In the genomic region with DNA sequence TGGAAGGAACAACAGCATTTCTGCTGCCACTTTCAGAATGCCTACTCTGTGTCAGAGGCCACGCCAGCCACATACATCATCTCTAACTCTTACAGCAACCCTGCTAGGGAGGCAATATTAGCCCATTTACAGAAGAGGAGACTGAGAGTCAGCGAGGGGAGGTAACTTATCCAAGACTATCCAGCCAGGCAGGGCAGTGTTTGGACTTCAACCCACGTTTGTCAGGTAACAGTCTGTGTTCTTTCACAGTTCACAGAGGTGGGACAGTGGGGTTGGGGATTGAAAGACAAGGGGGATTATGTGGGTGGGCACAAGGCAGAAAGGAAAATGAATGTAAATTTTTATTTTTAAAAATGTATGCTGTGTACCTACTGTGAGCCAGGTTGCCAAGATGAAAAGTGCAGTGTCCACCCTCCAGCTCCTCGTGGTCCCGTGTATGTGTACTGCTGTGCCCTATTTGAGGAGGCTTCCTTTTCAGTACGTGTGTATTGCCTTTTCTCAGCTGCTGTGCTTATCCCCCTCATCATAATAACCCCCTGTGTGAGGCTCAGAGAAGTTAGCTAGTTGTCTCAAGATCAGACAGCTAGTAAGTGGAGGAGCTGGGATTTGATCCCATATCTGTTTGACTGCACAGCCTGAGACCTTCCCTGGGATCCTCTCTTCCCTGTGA, we compare ENCODE assay signal across 23 cellular contexts. TPM values are rescaled to one million over a fixed set of nuclear protein-coding genes. Genes with fewer than 3 reads are reported as not detected.
DNase-seq lines count a peak whose midpoint lies in the region; ATAC-seq and TF ChIP-seq lines count a peak whose summit lies in the region.
"Had no signal": no experiment of that assay in that cellular context is flagged by ENCODE, and none has a peak within 500 bp of the region (broad histone marks: within the 10 kb centered on the region; RNA-seq: fewer than 3 reads in every experiment).

No MANE protein-coding gene starts in this region.

- peaks cover 0 to 39% (median 0%) of the 10 kb centered on the region in 3 donors for H3K27me3 ChIP-seq in stomach
- H3K27me3 ChIP-seq: BLaER1 treated with 17β-estradiol and CSF1 and Interleukin-3, amounts not matched to agents 10 nM and 100 nM; MG63 had no signal

- no peak for TF ChIP-seq EP300 in stomach (IDR thresholded peaks at IDR 0.05)

- peak; percentile 8 for DNase-seq in activated T-cell treated with anti-CD3 and anti-CD28 coated beads, Interleukin-2, amount 50 U/mL, for 24 hours
- no peak for DNase-seq in activated T-cell treated with anti-CD3 and anti-CD28 coated beads, Interleukin-2, amount 50 U/mL, for 4 hours
- peak; percentile 29 for DNase-seq in activated CD8-positive, alpha-beta memory T cell treated with anti-CD3 and anti-CD28 coated beads, Interleukin-2, amount 50 U/mL, for 48 hours
- DNase-seq in mesenteric fat pad (ENCODE audit: low spot score) = peak; percentile 26
- DNase-seq in stomach = peak; percentile 5
- DNase-seq in DMS53 treated with DMSO at 0.1 percent for 48 hours (lab: John Stamatoyannopoulos, UW; ENCODE audit: unreplicated experiment) = no peak
- DNase-seq: CD4-positive, alpha-beta T cell; HFFc6; IMR-90; KG1; MG63; NCI-H1105 treated with DMSO at 0.1 percent for 48 hours; NCI-H2029; NCI-H446; NCI-H524 treated with DMSO at 0.1 percent for 48 hours; NCI-H774 had no signal

- H3K27ac ChIP-seq in stomach = no peak overlapping the region
- H3K27ac ChIP-seq: BLaER1 treated with 17β-estradiol and CSF1 and Interleukin-3, amounts not matched to agents 10 nM and 100 nM had no signal

- peaks cover 38% of the 10 kb centered on the region for H3K27me3 Mint-ChIP-seq in activated T-cell treated with anti-CD3 and anti-CD28 coated beads, Interleukin-2, amount 50 U/mL, for 24 hours
- peaks cover 23% of the 10 kb centered on the region for H3K27me3 Mint-ChIP-seq in activated T-cell treated with anti-CD3 and anti-CD28 coated beads, Interleukin-2, amount 50 U/mL, for 4 hours (ENCODE audit: low read depth)

- H3K4me1 Mint-ChIP-seq in activated T-cell treated with anti-CD3 and anti-CD28 coated beads, Interleukin-2, amount 50 U/mL, for 24 hours (ENCODE audit: low read depth) = no peaks in the 10 kb centered on the region
- no peaks in the 10 kb centered on the region for H3K4me1 Mint-ChIP-seq in activated T-cell treated with anti-CD3 and anti-CD28 coated beads, Interleukin-2, amount 50 U/mL, for 4 hours (ENCODE audit: low read depth)

- no peak for TF ChIP-seq CTCF in stomach (IDR thresholded peaks at IDR 0.05)

- TF ChIP-seq POLR2A in stomach (IDR thresholded peaks at IDR 0.05) = no peak

- H3K9me3 ChIP-seq in stomach = no peaks in the 10 kb centered on the region
- H3K9me3 ChIP-seq: BLaER1 treated with 17β-estradiol and CSF1 and Interleukin-3, amounts not matched to agents 10 nM and 100 nM; MG63 had no signal

- no peaks in the 10 kb centered on the region for H3K4me1 ChIP-seq in stomach

- H3K4me3 ChIP-seq in stomach = no peak overlapping the region
- H3K4me3 ChIP-seq: BLaER1 treated with 17β-estradiol and CSF1 and Interleukin-3, amounts not matched to agents 10 nM and 100 nM; GM23338; MG63 had no signal

- WGBS in stomach, 5 donors = 55 to 63% (median 60%) methylated on average over 6 of the region's 6 CpGs

- ATAC-seq in activated T-cell treated with anti-CD3 and anti-CD28 coated beads, Interleukin-2, amount 50 U/mL, for 4 hours = no peak
- ATAC-seq in HG03469 (IDR thresholded peaks at IDR 0.05; ENCODE audit: unreplicated experiment) = no peak
- no peak for ATAC-seq in GM18502 (IDR thresholded peaks at IDR 0.05; ENCODE audit: poor library complexity, unreplicated experiment)
- ATAC-seq: GM23338 had no signal

- no peaks in the 10 kb centered on the region for H3K36me3 Mint-ChIP-seq in activated T-cell treated with anti-CD3 and anti-CD28 coated beads, Interleukin-2, amount 50 U/mL, for 24 hours (ENCODE audit: low read depth)
- no peaks in the 10 kb centered on the region for H3K36me3 Mint-ChIP-seq in activated T-cell treated with anti-CD3 and anti-CD28 coated beads, Interleukin-2, amount 50 U/mL, for 4 hours (ENCODE audit: insufficient read depth)

- intact Hi-C loops in stomach (cut with DNase I; ENCODE audit: low total_unique reads) = no loop called here

- no peak overlapping the region for H3K4me3 Mint-ChIP-seq in activated T-cell treated with anti-CD3 and anti-CD28 coated beads, Interleukin-2, amount 50 U/mL, for 24 hours
- no peak overlapping the region for H3K4me3 Mint-ChIP-seq in activated T-cell treated with anti-CD3 and anti-CD28 coated beads, Interleukin-2, amount 50 U/mL, for 4 hours
- H3K4me3 Mint-ChIP-seq: CD4-positive, alpha-beta T cell; GM23338; H9; HFFc6 had no signal

- H3K36me3 ChIP-seq in stomach = no peaks in the 10 kb centered on the region
- H3K36me3 ChIP-seq: BLaER1 treated with 17β-estradiol and CSF1 and Interleukin-3, amounts not matched to agents 10 nM and 100 nM; MG63 had no signal

- H3K9me3 Mint-ChIP-seq in activated T-cell treated with anti-CD3 and anti-CD28 coated beads, Interleukin-2, amount 50 U/mL, for 24 hours = no peaks in the 10 kb centered on the region
- no peaks in the 10 kb centered on the region for H3K9me3 Mint-ChIP-seq in activated T-cell treated with anti-CD3 and anti-CD28 coated beads, Interleukin-2, amount 50 U/mL, for 4 hours
- H3K9me3 Mint-ChIP-seq: CD4-positive, alpha-beta T cell; GM23338; H9; HFFc6 had no signal

- no peak overlapping the region for H3K27ac Mint-ChIP-seq in activated T-cell treated with anti-CD3 and anti-CD28 coated beads, Interleukin-2, amount 50 U/mL, for 24 hours
- H3K27ac Mint-ChIP-seq: CD4-positive, alpha-beta T cell; H9; HFFc6 had no signal

RNA-seq across cellular contexts. Expression of a gene that starts 16.5 kb away (rescaled TPM):
- total RNA-seq in activated T-cell treated with anti-CD3 and anti-CD28 coated beads, Interleukin-2, amount 50 U/mL, for 4 hours = under 1 TPM in 1 of 3 donors, not detected in 2; 0.05 TPM
- 0.16 TPM for total RNA-seq in mesenteric fat pad
- total RNA-seq in stomach = under 1 TPM in 1 of 5 donors, not detected in 4; 0.37 TPM
- polyA plus RNA-seq in stomach = under 1 TPM in 1 of 3 donors, not detected in 2; 0.03 TPM
- total RNA-seq: CD4-positive, alpha-beta T cell; Daoy; G401; HFFc6 had no signal

Comparison
In these comparisons a context has a peak if more than half of its experiments do, and no peak if none do; other contexts are left out.
1. DNase-seq: peak in activated T-cell treated with anti-CD3 and anti-CD28 coated beads, Interleukin-2, amount 50 U/mL, for 24 hours (single experiment), activated CD8-positive, alpha-beta memory T cell treated with anti-CD3 and anti-CD28 coated beads, Interleukin-2, amount 50 U/mL, for 48 hours (single experiment), mesenteric fat pad (single experiment) and stomach (single experiment); none in activated T-cell treated with anti-CD3 and anti-CD28 coated beads, Interleukin-2, amount 50 U/mL, for 4 hours (single experiment) and DMS53 treated with DMSO at 0.1 percent for 48 hours (single experiment).